Comparison of ENCODE assay signal across 1 cellular context in genomic region chr20:47361268-47361665, GRCh38.
TF ChIP-seq lines count a peak whose summit lies in the region.

No MANE protein-coding gene starts in this region.

TF ChIP-seq in K562, 482 proteins besides CTCF, POLR2A, EP300 and RAD21 (continued from another document):
- TF ChIP-seq TAF1 (IDR thresholded peaks at IDR 0.05; ENCODE audit: control insufficient read depth, extremely low read depth, insufficient read depth, low read length, severe bottlenecking) (no peak), MCM2 (IDR thresholded peaks at IDR 0.05; ENCODE audit: low read depth) (no peak), ZEB2 (IDR thresholded peaks at IDR 0.05) (no peak)
TF ChIP-seq in K562: peak in this region for 9.
